18 cellular contexts compared by ENCODE assay signal in the genomic region with DNA sequence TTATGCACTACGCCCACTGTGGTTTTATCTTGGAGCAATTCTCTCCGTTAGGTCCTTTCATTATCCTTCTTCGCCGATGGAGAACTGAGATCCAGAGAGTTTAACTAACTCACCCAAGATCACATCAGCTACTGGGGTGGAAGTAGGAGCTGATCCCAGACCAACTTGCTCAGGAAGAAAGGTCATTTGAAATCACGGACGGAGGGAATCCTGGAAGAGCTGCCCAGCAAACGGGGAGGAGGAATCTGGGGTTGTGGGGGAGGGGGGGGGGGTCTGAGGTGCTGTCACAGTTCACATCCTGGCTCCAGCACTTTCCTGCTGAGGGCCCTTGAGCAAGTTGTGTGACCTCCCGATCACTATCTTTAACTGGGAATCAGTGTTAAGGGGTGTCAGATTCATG.
DNase-seq lines count a peak whose midpoint lies in the region; ATAC-seq and TF ChIP-seq lines count a peak whose summit lies in the region.
"Had no signal": no experiment of that assay in that cellular context is flagged by ENCODE, and none has a peak within 500 bp of the region (broad histone marks: within the 10 kb centered on the region; RNA-seq: fewer than 3 reads in every experiment).

No MANE protein-coding gene starts in this region.

- peaks cover 25% of the 10 kb centered on the region; the same call in 1 of the 2 replicates for H3K9me2 ChIP-seq in GM23338 (ENCODE audit: insufficient read depth)

- H2AFZ ChIP-seq in GM23338 (no peak overlapping the region), neural progenitor cell (replicated peaks) (no peak overlapping the region)
- H2AFZ ChIP-seq: GM23248 had no signal

- H3K36me3 ChIP-seq in GM23338 (ENCODE audit: insufficient read depth) (0 out of 2 replicates have a peak, but pooled peaks cover 3% of the 10 kb centered on the region), SJSA1 (no peaks in the 10 kb centered on the region), esophagus muscularis mucosa (no peaks in the 10 kb centered on the region), neural progenitor cell (no peaks in the 10 kb centered on the region)
- H3K36me3 ChIP-seq: BLaER1, HAP-1 had no signal

- no peak for TF ChIP-seq POLR2A in esophagus muscularis mucosa (IDR thresholded peaks at IDR 0.05; ENCODE audit: low read depth)

- no peaks in the 10 kb centered on the region for H3K9me3 ChIP-seq in SJSA1 (replicated peaks)
- no peaks in the 10 kb centered on the region for H3K9me3 ChIP-seq in esophagus muscularis mucosa
- no peaks in the 10 kb centered on the region for H3K9me3 ChIP-seq in neural progenitor cell (ENCODE audit: low read depth)
- H3K9me3 ChIP-seq: BLaER1, HAP-1 had no signal

- H3K4me3 ChIP-seq in GM23338 = no peak overlapping the region
- H3K4me3 ChIP-seq in SJSA1 = peak overlapping the region; percentile 3
- no peak overlapping the region for H3K4me3 ChIP-seq in esophagus muscularis mucosa
- no peak overlapping the region for H3K4me3 ChIP-seq in neural progenitor cell
- H3K4me3 ChIP-seq: BLaER1, GM23248, HAP-1 had no signal

- 80% methylated on average over 8 of the region's 8 CpGs for WGBS in esophagus muscularis mucosa

- H3F3A ChIP-seq in GM23338 (replicated peaks; ENCODE audit: low read depth) (peaks cover 6% of the 10 kb centered on the region; the same call in 1 of the 2 replicates), neural progenitor cell (ENCODE audit: low read depth) (no peaks in the 10 kb centered on the region)

- H3K36me3 Mint-ChIP-seq in GM23338 (ENCODE audit: low read depth) (peaks cover 11% of the 10 kb centered on the region), neural progenitor cell (no peaks in the 10 kb centered on the region)
- H3K36me3 Mint-ChIP-seq in activated T-cell treated with anti-CD3 and anti-CD28 coated beads, Interleukin-2, amount 50 U/mL, for 72 hours (ENCODE audit: insufficient read depth in 2 of 2) = no peaks in the 10 kb centered on the region
- H3K36me3 Mint-ChIP-seq: CD4-positive, CD25-positive, alpha-beta regulatory T cell; CD8-positive, alpha-beta T cell had no signal

- H3K27ac ChIP-seq in GM23338 (ENCODE audit: low read depth) (no peak overlapping the region), SJSA1 (peak overlapping the region; percentile 12; the same call in 1 of the 2 replicates), esophagus muscularis mucosa (replicated peaks in 1 of 4) (no peak overlapping the region), neural progenitor cell (no peak overlapping the region)
- H3K27ac ChIP-seq: 22Rv1, BLaER1, C4-2B, GM23248 had no signal

- H3K79me2 ChIP-seq in GM23338 (replicated peaks; ENCODE audit: insufficient read depth) (no peaks in the 10 kb centered on the region), neural progenitor cell (ENCODE audit: low read depth) (no peaks in the 10 kb centered on the region)

- intact Hi-C loops in esophagus muscularis mucosa (cut with DNase I) = no loop called here

- no peak for ATAC-seq in GM23338
- no peak for ATAC-seq in activated T-cell treated with anti-CD3 and anti-CD28 coated beads, Interleukin-2, amount 50 U/mL, for 72 hours (replicated peaks in 1 of 2)
- ATAC-seq: CD8-positive, alpha-beta T cell had no signal

- no peak overlapping the region for H3K9ac ChIP-seq in neural progenitor cell
- H3K9ac ChIP-seq: BLaER1, GM23248 had no signal

- H3K4me2 ChIP-seq in GM23338 (peak overlapping the region; percentile 49), neural progenitor cell (no peak overlapping the region)
- H3K4me2 ChIP-seq: BLaER1 had no signal

- peaks cover 22% of the 10 kb centered on the region for H3K4me1 ChIP-seq in GM23338 (ENCODE audit: insufficient read depth)
- H3K4me1 ChIP-seq in SJSA1 (replicated peaks) = peaks cover 16% of the 10 kb centered on the region
- no peaks in the 10 kb centered on the region for H3K4me1 ChIP-seq in esophagus muscularis mucosa
- peaks cover 11% of the 10 kb centered on the region for H3K4me1 ChIP-seq in neural progenitor cell
- H3K4me1 ChIP-seq: Caco-2, HAP-1 had no signal

- H3K27me3 Mint-ChIP-seq in GM23338 (ENCODE audit: insufficient read depth, low read depth, poor library complexity) (peaks cover 24% of the 10 kb centered on the region), neural progenitor cell (ENCODE audit: insufficient read depth, low read depth) (no peaks in the 10 kb centered on the region)
- H3K27me3 Mint-ChIP-seq in activated T-cell treated with anti-CD3 and anti-CD28 coated beads, Interleukin-2, amount 50 U/mL, for 72 hours (ENCODE audit: low read depth) = peaks cover 26% of the 10 kb centered on the region

- H3K4me3 Mint-ChIP-seq in GM23338 (no peak overlapping the region), neural progenitor cell (no peak overlapping the region)
- no peak overlapping the region for H3K4me3 Mint-ChIP-seq in activated T-cell treated with anti-CD3 and anti-CD28 coated beads, Interleukin-2, amount 50 U/mL, for 72 hours
- H3K4me3 Mint-ChIP-seq: B cell; CD4-positive, CD25-positive, alpha-beta regulatory T cell; CD8-positive, alpha-beta T cell; HFFc6 had no signal

- H3K27me3 ChIP-seq in GM23338 (ENCODE audit: insufficient read depth) (peaks cover 3% of the 10 kb centered on the region; the same call in 1 of the 2 replicates), SJSA1 (replicated peaks) (no peaks in the 10 kb centered on the region; the same call in none of the 2 replicates), esophagus muscularis mucosa (peaks cover 0 to 44% (median 0%) of the 10 kb centered on the region in 4 donors), neural progenitor cell (peaks cover 77% of the 10 kb centered on the region)
- H3K27me3 ChIP-seq: BLaER1 had no signal

- H3K4me1 Mint-ChIP-seq in GM23338 (peaks cover 40% of the 10 kb centered on the region), neural progenitor cell (peaks cover 9% of the 10 kb centered on the region)
- H3K4me1 Mint-ChIP-seq in activated T-cell treated with anti-CD3 and anti-CD28 coated beads, Interleukin-2, amount 50 U/mL, for 72 hours (ENCODE audit: low read depth) = no peaks in the 10 kb centered on the region
- H3K4me1 Mint-ChIP-seq: B cell; CD4-positive, CD25-positive, alpha-beta regulatory T cell had no signal

- H3K9me3 Mint-ChIP-seq in GM23338 (no peaks in the 10 kb centered on the region; the same call in 2 of the 3 replicates), neural progenitor cell (peaks cover 3% of the 10 kb centered on the region)
- no peaks in the 10 kb centered on the region for H3K9me3 Mint-ChIP-seq in activated T-cell treated with anti-CD3 and anti-CD28 coated beads, Interleukin-2, amount 50 U/mL, for 72 hours
- H3K9me3 Mint-ChIP-seq: CD8-positive, alpha-beta T cell; HFFc6 had no signal

- TF ChIP-seq EP300 in esophagus muscularis mucosa (IDR thresholded peaks at IDR 0.05) = no peak

- no peak for DNase-seq in GM23338 (ENCODE audit: low spot score)
- no peak for DNase-seq in SJSA1 (ENCODE audit: low read depth in 1 of 2, low spot score in 2 of 2)
- peak; percentile 57 for DNase-seq in esophagus muscularis mucosa (ENCODE audit: extremely low spot score)
- DNase-seq in activated CD4-positive, alpha-beta T cell treated with anti-CD3 and anti-CD28 coated beads for 4 hours = no peak
- DNase-seq in neural progenitor cell (ENCODE audit: low spot score) = no peak
- DNase-seq in activated T-cell treated with anti-CD3 and anti-CD28 coated beads, Interleukin-2, amount 50 U/mL, for 72 hours = no peak
- DNase-seq: Caco-2; CD4-positive, CD25-positive, alpha-beta regulatory T cell; CD8-positive, alpha-beta T cell; DMS153; DND-41; GM23248; HFFc6 had no signal

- H4K20me1 ChIP-seq in GM23338 (replicated peaks; ENCODE audit: insufficient read depth) = no peaks in the 10 kb centered on the region
- no peaks in the 10 kb centered on the region for H4K20me1 ChIP-seq in neural progenitor cell (ENCODE audit: low read depth)
- H4K20me1 ChIP-seq: BLaER1 had no signal

- H3K27ac Mint-ChIP-seq in GM23338 (no peak overlapping the region), neural progenitor cell (no peak overlapping the region)
- no peak overlapping the region for H3K27ac Mint-ChIP-seq in activated T-cell treated with anti-CD3 and anti-CD28 coated beads, Interleukin-2, amount 50 U/mL, for 72 hours
- H3K27ac Mint-ChIP-seq: B cell; CD4-positive, CD25-positive, alpha-beta regulatory T cell; CD8-positive, alpha-beta T cell; HFFc6 had no signal

- TF ChIP-seq CTCF in GM23338 (conservative IDR thresholded peaks at IDR 0.05; ENCODE audit: low read depth in 2 of 2) (no peak), esophagus muscularis mucosa (IDR thresholded peaks at IDR 0.05) (no peak), neural progenitor cell (IDR thresholded peaks at IDR 0.05) (no peak)

TF ChIP-seq in GM23338, 12 proteins besides CTCF, POLR2A, EP300 and RAD21 (continues in another document):
- TF ChIP-seq ZNF331 (CRISPR knock-in tag; IDR thresholded peaks at IDR 0.05; ENCODE audit: low read depth) = no peak
- TF ChIP-seq EZH2phosphoT487 (IDR thresholded peaks at IDR 0.05; ENCODE audit: unreplicated experiment) = no peak
- TF ChIP-seq ZNF114 (CRISPR knock-in tag; IDR thresholded peaks at IDR 0.05) = no peak
- no peak for TF ChIP-seq NANOG (IDR thresholded peaks at IDR 0.05; ENCODE audit: borderline replicate concordance)
- TF ChIP-seq POLR2AphosphoS5 (IDR thresholded peaks at IDR 0.05; ENCODE audit: low read depth) = no peak
- TF ChIP-seq, protein P1, sequence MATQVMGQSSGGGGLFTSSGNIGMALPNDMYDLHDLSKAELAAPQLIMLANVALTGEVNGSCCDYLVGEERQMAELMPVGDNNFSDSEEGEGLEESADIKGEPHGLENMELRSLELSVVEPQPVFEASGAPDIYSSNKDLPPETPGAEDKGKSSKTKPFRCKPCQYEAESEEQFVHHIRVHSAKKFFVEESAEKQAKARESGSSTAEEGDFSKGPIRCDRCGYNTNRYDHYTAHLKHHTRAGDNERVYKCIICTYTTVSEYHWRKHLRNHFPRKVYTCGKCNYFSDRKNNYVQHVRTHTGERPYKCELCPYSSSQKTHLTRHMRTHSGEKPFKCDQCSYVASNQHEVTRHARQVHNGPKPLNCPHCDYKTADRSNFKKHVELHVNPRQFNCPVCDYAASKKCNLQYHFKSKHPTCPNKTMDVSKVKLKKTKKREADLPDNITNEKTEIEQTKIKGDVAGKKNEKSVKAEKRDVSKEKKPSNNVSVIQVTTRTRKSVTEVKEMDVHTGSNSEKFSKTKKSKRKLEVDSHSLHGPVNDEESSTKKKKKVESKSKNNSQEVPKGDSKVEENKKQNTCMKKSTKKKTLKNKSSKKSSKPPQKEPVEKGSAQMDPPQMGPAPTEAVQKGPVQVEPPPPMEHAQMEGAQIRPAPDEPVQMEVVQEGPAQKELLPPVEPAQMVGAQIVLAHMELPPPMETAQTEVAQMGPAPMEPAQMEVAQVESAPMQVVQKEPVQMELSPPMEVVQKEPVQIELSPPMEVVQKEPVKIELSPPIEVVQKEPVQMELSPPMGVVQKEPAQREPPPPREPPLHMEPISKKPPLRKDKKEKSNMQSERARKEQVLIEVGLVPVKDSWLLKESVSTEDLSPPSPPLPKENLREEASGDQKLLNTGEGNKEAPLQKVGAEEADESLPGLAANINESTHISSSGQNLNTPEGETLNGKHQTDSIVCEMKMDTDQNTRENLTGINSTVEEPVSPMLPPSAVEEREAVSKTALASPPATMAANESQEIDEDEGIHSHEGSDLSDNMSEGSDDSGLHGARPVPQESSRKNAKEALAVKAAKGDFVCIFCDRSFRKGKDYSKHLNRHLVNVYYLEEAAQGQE (IDR thresholded peaks at IDR 0.05; ENCODE audit: unreplicated experiment) = no peak
- TF ChIP-seq CREB1 (CRISPR knock-in tag; IDR thresholded peaks at IDR 0.05; ENCODE audit: low read depth) = no peak
